ENCODE assay signal across 1 cellular context in the genomic region with DNA sequence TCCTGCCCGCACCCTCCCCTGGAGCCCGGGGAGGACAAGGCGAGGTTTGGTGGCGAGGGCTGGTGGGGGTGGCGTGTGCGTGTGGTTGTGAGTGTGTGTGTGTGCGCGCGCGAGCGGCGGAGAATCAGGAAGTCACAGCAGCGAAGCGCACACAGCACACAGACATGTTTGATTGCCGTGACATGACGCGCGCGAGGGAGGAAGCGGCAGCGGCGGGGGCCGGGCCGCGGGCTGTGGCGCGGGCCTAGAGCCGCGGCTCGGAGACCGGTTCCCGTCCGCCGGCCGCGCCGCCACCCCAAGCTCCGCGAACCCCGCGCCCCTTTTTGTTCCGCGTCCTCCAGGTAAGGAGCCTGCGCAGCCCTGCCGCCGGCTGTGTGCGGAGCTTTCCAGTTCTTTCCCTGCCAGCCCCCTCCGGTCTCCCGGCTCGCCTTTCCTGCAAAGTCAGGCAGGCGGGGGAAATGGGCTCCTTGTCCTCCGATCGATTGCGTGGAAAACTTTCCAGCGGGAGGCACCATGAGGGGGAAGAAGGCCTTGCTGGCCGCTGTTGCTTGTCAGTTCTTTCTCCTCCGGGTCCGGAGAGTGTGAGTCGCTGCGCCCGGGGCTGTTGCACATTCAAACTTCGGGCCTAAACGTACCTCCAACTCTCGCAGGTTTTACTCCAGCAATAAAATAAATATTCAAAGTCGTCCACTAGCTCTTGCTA.
TF ChIP-seq lines count a peak whose summit lies in the region.

No MANE protein-coding gene starts in this region.

TF ChIP-seq in SK-N-SH, 30 proteins besides CTCF, POLR2A, EP300 and RAD21 (continued from another document):
- TF ChIP-seq YY1 (IDR thresholded peaks at IDR 0.05; ENCODE audit: low read depth) (peak; percentile 19; the same call in 1 of the 2 replicates), POLR2AphosphoS5 (IDR thresholded peaks at IDR 0.05; ENCODE audit: low read depth, low read length) (no peak), GABPA (IDR thresholded peaks at IDR 0.05; ENCODE audit: low read depth) (no peak), FOXJ3 (CRISPR knock-in tag; IDR thresholded peaks at IDR 0.05) (no peak), ELF1 (IDR thresholded peaks at IDR 0.05) (peak; percentile 78), TEAD4 (IDR thresholded peaks at IDR 0.05; ENCODE audit: borderline replicate concordance, insufficient read depth) (no peak), NRF1 (IDR thresholded peaks at IDR 0.05; ENCODE audit: low read depth, low read length) (no peak; the same call in 1 of the 2 replicates)
- TF ChIP-seq, protein P1, sequence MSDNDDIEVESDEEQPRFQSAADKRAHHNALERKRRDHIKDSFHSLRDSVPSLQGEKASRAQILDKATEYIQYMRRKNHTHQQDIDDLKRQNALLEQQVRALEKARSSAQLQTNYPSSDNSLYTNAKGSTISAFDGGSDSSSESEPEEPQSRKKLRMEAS (IDR thresholded peaks at IDR 0.05; ENCODE audit: low read depth) = peak; percentile 52; the same call in 1 of the 2 replicates
- TF ChIP-seq, protein P2, sequence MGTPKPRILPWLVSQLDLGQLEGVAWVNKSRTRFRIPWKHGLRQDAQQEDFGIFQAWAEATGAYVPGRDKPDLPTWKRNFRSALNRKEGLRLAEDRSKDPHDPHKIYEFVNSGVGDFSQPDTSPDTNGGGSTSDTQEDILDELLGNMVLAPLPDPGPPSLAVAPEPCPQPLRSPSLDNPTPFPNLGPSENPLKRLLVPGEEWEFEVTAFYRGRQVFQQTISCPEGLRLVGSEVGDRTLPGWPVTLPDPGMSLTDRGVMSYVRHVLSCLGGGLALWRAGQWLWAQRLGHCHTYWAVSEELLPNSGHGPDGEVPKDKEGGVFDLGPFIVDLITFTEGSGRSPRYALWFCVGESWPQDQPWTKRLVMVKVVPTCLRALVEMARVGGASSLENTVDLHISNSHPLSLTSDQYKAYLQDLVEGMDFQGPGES (IDR thresholded peaks at IDR 0.05; ENCODE audit: low read depth, low read length) = no peak
